Comparison of ENCODE assay signal across 8 cellular contexts in the genomic region with DNA sequence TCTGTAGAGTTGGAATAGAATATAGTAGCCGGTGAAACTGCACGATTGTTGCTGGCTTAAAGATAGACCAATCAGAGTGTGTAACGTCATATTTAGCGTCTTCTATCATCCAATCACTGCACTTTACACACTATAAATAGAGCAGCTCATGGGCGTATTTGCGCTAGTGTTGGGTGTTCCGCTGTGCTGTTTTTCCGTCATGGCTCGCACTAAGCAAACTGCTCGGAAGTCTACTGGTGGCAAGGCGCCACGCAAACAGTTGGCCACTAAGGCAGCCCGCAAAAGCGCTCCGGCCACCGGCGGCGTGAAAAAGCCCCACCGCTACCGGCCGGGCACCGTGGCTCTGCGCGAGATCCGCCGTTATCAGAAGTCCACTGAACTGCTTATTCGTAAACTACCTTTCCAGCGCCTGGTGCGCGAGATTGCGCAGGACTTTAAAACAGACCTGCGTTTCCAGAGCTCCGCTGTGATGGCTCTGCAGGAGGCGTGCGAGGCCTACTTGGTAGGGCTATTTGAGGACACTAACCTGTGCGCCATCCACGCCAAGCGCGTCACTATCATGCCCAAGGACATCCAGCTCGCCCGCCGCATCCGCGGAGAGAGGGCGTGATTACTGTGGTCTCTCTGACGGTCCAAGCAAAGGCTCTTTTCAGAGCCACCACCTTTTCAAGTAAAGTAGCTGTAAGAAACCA. TPM values are rescaled to one million over a fixed set of nuclear protein-coding genes. Genes with fewer than 3 reads are reported as not detected.
DNase-seq lines count a peak whose midpoint lies in the region; ATAC-seq and TF ChIP-seq lines count a peak whose summit lies in the region.

No MANE protein-coding gene starts in this region.

- H3K27ac ChIP-seq in WERI-Rb-1 (peak overlapping the region; percentile 98), smooth muscle cell (ENCODE audit: low read depth) (peak overlapping the region; percentile 93)

- no peaks in the 10 kb centered on the region for H3K36me3 ChIP-seq in WERI-Rb-1
- H3K36me3 ChIP-seq in smooth muscle cell (ENCODE audit: low read depth): no peaks in the 10 kb centered on the region

- peaks cover 20% of the 10 kb centered on the region for H3F3A ChIP-seq in smooth muscle cell (ENCODE audit: low read depth)

- H3K9me3 ChIP-seq in WERI-Rb-1 (ENCODE audit: severe bottlenecking) (peaks cover 3% of the 10 kb centered on the region), smooth muscle cell (replicated peaks; ENCODE audit: low read depth) (no peaks in the 10 kb centered on the region)

- ATAC-seq in GM18511 (IDR thresholded peaks at IDR 0.05; ENCODE audit: unreplicated experiment): peak; percentile 54
- ATAC-seq in HG03039 (IDR thresholded peaks at IDR 0.05; ENCODE audit: unreplicated experiment): peak; percentile 50

- peaks cover 0 to 2% (median 0%) of the 10 kb centered on the region in 6 donors for H3K9me3 Mint-ChIP-seq in immature natural killer cell

- H3K9ac ChIP-seq in smooth muscle cell (ENCODE audit: low read depth): peak overlapping the region; percentile 86

- TF ChIP-seq CTCF in WERI-Rb-1 (IDR thresholded peaks at IDR 0.05; ENCODE audit: low read depth, low read length): no peak
- no peak for TF ChIP-seq CTCF in cardiac fibroblast (IDR thresholded peaks at IDR 0.05; ENCODE audit: low read depth, low read length)
- TF ChIP-seq CTCF in smooth muscle cell (IDR thresholded peaks at IDR 0.05; ENCODE audit: borderline replicate concordance, insufficient read depth, poor library complexity, severe bottlenecking): no peak

- H3K27me3 ChIP-seq in WERI-Rb-1 (ENCODE audit: insufficient read depth, low read depth, severe bottlenecking) (no peaks in the 10 kb centered on the region), smooth muscle cell (ENCODE audit: low read depth) (no peaks in the 10 kb centered on the region)

- DNase-seq in A172 (ENCODE audit: low spot score) (peak; percentile 83), NCI-H2029 treated with DMSO at 0.1 percent for 48 hours (lab: John Stamatoyannopoulos, UW) (peak; percentile 95), WERI-Rb-1 (peak; percentile 73), cardiac fibroblast (ENCODE audit: low read depth in 2 of 2) (peak; percentile 96), immature natural killer cell (peak; percentile 87 to 92 (median 90)), smooth muscle cell (lab: John Stamatoyannopoulos, UW; ENCODE audit: unreplicated experiment) (peak; percentile 35)

- peaks cover 12% of the 10 kb centered on the region for H3K4me1 ChIP-seq in smooth muscle cell (ENCODE audit: low read depth)

- H4K20me1 ChIP-seq in smooth muscle cell (ENCODE audit: low read depth): no peaks in the 10 kb centered on the region

- 9% methylated on average over 46 of the region's 46 CpGs for WGBS in smooth muscle cell (ENCODE audit: low lambda C conversion rate)

- H3K27ac Mint-ChIP-seq in immature natural killer cell: peak overlapping the region; percentile 98 to 100 (median 100)

- no peaks in the 10 kb centered on the region for H3K36me3 Mint-ChIP-seq in immature natural killer cell

- peak overlapping the region; percentile 71 for H3K4me3 ChIP-seq in WERI-Rb-1 (ENCODE audit: low read depth, low read length)
- H3K4me3 ChIP-seq in cardiac fibroblast (replicated peaks in 1 of 2; ENCODE audit: low read depth in 2 of 2, low read length in 2 of 2): peak overlapping the region; percentile 70 to 72
- peak overlapping the region; percentile 61 for H3K4me3 ChIP-seq in smooth muscle cell

- H3K27me3 Mint-ChIP-seq in immature natural killer cell (ENCODE audit: low read depth in 3 of 3): peaks cover 18 to 32% (median 25%) of the 10 kb centered on the region in 3 donors

- peaks cover 32 to 59% of the 10 kb centered on the region in 2 donors for H3K4me1 Mint-ChIP-seq in immature natural killer cell

- peak overlapping the region; percentile 83 for H3K4me2 ChIP-seq in smooth muscle cell

- H3K4me3 Mint-ChIP-seq in immature natural killer cell: peak overlapping the region; percentile 91 to 97 (median 95)

- H3K79me2 ChIP-seq in smooth muscle cell (ENCODE audit: low read depth): no peaks in the 10 kb centered on the region

- H2AFZ ChIP-seq in smooth muscle cell (ENCODE audit: low read depth): peak overlapping the region; percentile 40

RNA-seq across cellular contexts. Expression of gene TRIM38, which starts 57.8 kb away (rescaled TPM):
- 5.2 and 6.4 TPM in 2 replicates for total RNA-seq in A172 (2014; rRNA removed; shearing (Covaris generic))
- 10 to 100 TPM in 1 of 3 donors, 1 to 10 TPM in 2; 3.6 to 11.4 (median 5.0) TPM for polyA plus RNA-seq in immature natural killer cell
- total RNA-seq in smooth muscle cell: 9.1 and 9.8 TPM in 2 replicates
- polyA plus RNA-seq in smooth muscle cell: 6.1 and 7.2 TPM in 2 replicates

Comparison
In these comparisons a context has a peak if more than half of its experiments do, and no peak if none do; other contexts are left out.
1. Peak in every context shown above with its lines: DNase-seq, ATAC-seq, H3K4me3 ChIP-seq and H3K27ac ChIP-seq.
2. DNase-seq: peak in every context shown above with its lines; median percentile 96 in cardiac fibroblast; 95 in NCI-H2029 treated with DMSO at 0.1 percent for 48 hours; 90 in immature natural killer cell; 83 in A172; 73 in WERI-Rb-1; 35 in smooth muscle cell.